ENCODE assay signal across 8 cellular contexts in the genomic region with DNA sequence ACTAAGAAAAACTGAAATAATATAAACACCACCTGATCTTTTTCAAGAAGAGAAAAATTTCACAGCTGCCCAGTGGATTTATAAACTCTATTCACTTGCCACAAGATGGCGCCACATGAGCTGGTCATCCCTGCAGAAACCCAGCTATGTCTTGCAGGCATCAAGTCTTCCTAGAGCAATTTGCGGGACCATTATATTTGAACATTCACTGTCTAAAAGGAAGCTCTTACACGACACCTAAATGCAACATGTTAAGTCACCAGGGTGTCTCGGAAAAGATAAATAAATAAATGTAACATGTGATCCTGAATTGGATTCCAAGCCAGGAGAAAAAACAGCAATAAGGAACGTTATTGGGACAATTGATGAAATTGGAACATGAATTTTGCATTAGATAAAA. TPM values are rescaled to one million over a fixed set of nuclear protein-coding genes. Genes with fewer than 3 reads are reported as not detected.
A peak's percentile ranks its signal among the peaks of the same experiment; 100 is the strongest.
DNase-seq lines count a peak whose midpoint lies in the region; ATAC-seq and TF ChIP-seq lines count a peak whose summit lies in the region.

No MANE protein-coding gene starts in this region.

- no peaks in the 10 kb centered on the region for H3K9me3 Mint-ChIP-seq in Caco-2 (ENCODE audit: unreplicated experiment)
- H3K9me3 Mint-ChIP-seq in neural progenitor cell = no peaks in the 10 kb centered on the region

- H3K27me3 Mint-ChIP-seq in Caco-2 (ENCODE audit: insufficient read depth, unreplicated experiment) = no peaks in the 10 kb centered on the region
- H3K27me3 Mint-ChIP-seq in neural progenitor cell (ENCODE audit: insufficient read depth, low read depth) = peaks cover 4% of the 10 kb centered on the region

- H3K9me2 ChIP-seq in PC-3 (replicated peaks; ENCODE audit: low read length) = no peaks in the 10 kb centered on the region

- H4K20me1 ChIP-seq in PC-3 (ENCODE audit: low read length) (no peaks in the 10 kb centered on the region), neural progenitor cell (ENCODE audit: low read depth) (no peaks in the 10 kb centered on the region)

- H3K27me3 ChIP-seq in Caco-2 (replicated peaks; ENCODE audit: control insufficient read depth, insufficient read depth, low read length) = no peaks in the 10 kb centered on the region
- H3K27me3 ChIP-seq in PC-3 (ENCODE audit: low read length) = no peaks in the 10 kb centered on the region
- H3K27me3 ChIP-seq in esophagus squamous epithelium = no peaks in the 10 kb centered on the region
- H3K27me3 ChIP-seq in neural progenitor cell = no peaks in the 10 kb centered on the region
- H3K27me3 ChIP-seq in stomach = no peaks in the 10 kb centered on the region

- H3K27ac Mint-ChIP-seq in Caco-2 (ENCODE audit: unreplicated experiment) (no peak overlapping the region), neural progenitor cell (no peak overlapping the region)

- H3K4me3 ChIP-seq in Caco-2 (ENCODE audit: low read depth, low read length) (no peak overlapping the region), PC-3 (ENCODE audit: low read length) (no peak overlapping the region), esophagus squamous epithelium (no peak overlapping the region), neural progenitor cell (no peak overlapping the region), stomach (no peak overlapping the region)
- no peak overlapping the region for H3K4me3 ChIP-seq in Jurkat, Clone E6-1 (ENCODE audit: low read length)

- TF ChIP-seq CTCF in Caco-2 (IDR thresholded peaks at IDR 0.05; ENCODE audit: insufficient read depth in 1 of 2, low read depth in 1 of 2, low read length in 1 of 2, severe bottlenecking in 1 of 2, unreplicated experiment in 1 of 2) (peak; percentile 79 to 81), PC-3 (conservative IDR thresholded peaks at IDR 0.05; ENCODE audit: low read depth, low read length) (peak; percentile 74), esophagus squamous epithelium (IDR thresholded peaks at IDR 0.05) (peak; percentile 55 to 74 (median 70)), neural progenitor cell (IDR thresholded peaks at IDR 0.05) (peak; percentile 88), stomach (IDR thresholded peaks at IDR 0.05) (peak in 5 of 7 experiments; percentile 40 to 64 (median 55))

- intact Hi-C loops in Caco-2 (cut with micrococcal nuclease; ENCODE audit: unreplicated experiment) (loop anchor here (1.0 to 10.0 kb wide), 3 partner anchors 139 to 297 kb away; a partner anchor contains a TSS), PC-3 (cut with micrococcal nuclease) (no loop called here), esophagus squamous epithelium (cut with DNase I) (no loop called here), stomach (cut with DNase I; ENCODE audit: low total_unique reads) (no loop called here)

- H3K4me1 Mint-ChIP-seq in Caco-2 (ENCODE audit: low read depth, unreplicated experiment) = no peaks in the 10 kb centered on the region
- peaks cover 3% of the 10 kb centered on the region for H3K4me1 Mint-ChIP-seq in neural progenitor cell

- ATAC-seq in PC-3 (peak; percentile 71), HG03045 (IDR thresholded peaks at IDR 0.05; ENCODE audit: unreplicated experiment) (no peak)

- H3K9me3 ChIP-seq in Caco-2 (no peaks in the 10 kb centered on the region), PC-3 (ENCODE audit: low read length) (no peaks in the 10 kb centered on the region), esophagus squamous epithelium (no peaks in the 10 kb centered on the region), neural progenitor cell (ENCODE audit: low read depth) (no peaks in the 10 kb centered on the region), stomach (no peaks in the 10 kb centered on the region)

- H3K9ac ChIP-seq in PC-3 (ENCODE audit: low read length) (no peak overlapping the region), neural progenitor cell (no peak overlapping the region)

- H3K27ac ChIP-seq in PC-3 (ENCODE audit: low read length) = no peak overlapping the region
- H3K27ac ChIP-seq in esophagus squamous epithelium = peak overlapping the region in 1 of 4 donors; percentile 46
- no peak overlapping the region for H3K27ac ChIP-seq in neural progenitor cell
- H3K27ac ChIP-seq in stomach = no peak overlapping the region

- H3K4me3 Mint-ChIP-seq in Caco-2 (ENCODE audit: unreplicated experiment) = no peak overlapping the region
- no peak overlapping the region for H3K4me3 Mint-ChIP-seq in neural progenitor cell

- no peak for TF ChIP-seq EP300 in stomach (IDR thresholded peaks at IDR 0.05)

- POLR2A ChIA-PET in Caco-2 (lab: Charles Lee) (interaction anchor here (0.6 to 1.3 kb wide), 4 partner anchors 116 to 159 kb away, joined by 3 to 11 read pairs (median 3); a partner anchor contains a TSS), PC-3 (lab: Charles Lee; ENCODE audit: unreplicated experiment) (interaction anchor here (0.6 kb wide), 1 partner anchor 380 kb away, joined by 3 read pairs; no protein-coding TSS in a partner anchor)

- H3K36me3 Mint-ChIP-seq in Caco-2 (ENCODE audit: insufficient read depth, unreplicated experiment) = no peaks in the 10 kb centered on the region
- H3K36me3 Mint-ChIP-seq in neural progenitor cell = no peaks in the 10 kb centered on the region

- 3 to 7% methylated on average over 5 of the region's 5 CpGs for WGBS in esophagus squamous epithelium, 2 donors
- WGBS in stomach, 5 donors = 3 to 7% (median 5%) methylated on average over 5 of the region's 5 CpGs

- no peak overlapping the region for H2AFZ ChIP-seq in PC-3 (ENCODE audit: low read length)
- H2AFZ ChIP-seq in neural progenitor cell (replicated peaks) = no peak overlapping the region

- H3F3A ChIP-seq in PC-3 (ENCODE audit: low read length, unreplicated experiment) (no peaks in the 10 kb centered on the region), neural progenitor cell (ENCODE audit: low read depth) (no peaks in the 10 kb centered on the region)

- CTCF ChIA-PET in Caco-2 (lab: Charles Lee) (interaction anchor here (0.5 to 1.5 kb wide), 31 partner anchors 9 to 1799 kb away, joined by 3 to 14 read pairs (median 5); a partner anchor contains a TSS), PC-3 (lab: Charles Lee) (interaction anchor here (0.7 to 1.1 kb wide), 5 partner anchors 17 to 216 kb away, joined by 3 to 5 read pairs (median 4); no protein-coding TSS in a partner anchor)

- H3K4me1 ChIP-seq in Caco-2 = no peaks in the 10 kb centered on the region
- no peaks in the 10 kb centered on the region for H3K4me1 ChIP-seq in PC-3 (ENCODE audit: insufficient read depth, low read length)
- H3K4me1 ChIP-seq in esophagus squamous epithelium = peaks cover 0 to 43% (median 13%) of the 10 kb centered on the region in 3 donors
- H3K4me1 ChIP-seq in neural progenitor cell = no peaks in the 10 kb centered on the region
- peaks cover 0 to 8% (median 0%) of the 10 kb centered on the region in 4 donors for H3K4me1 ChIP-seq in stomach

- DNase-seq in Caco-2 (peak; percentile 81 to 83), PC-3 (peak; percentile 71), activated T-cell treated with anti-CD3 and anti-CD28 coated beads for 4 hours (peak; percentile 62), esophagus squamous epithelium (lab: John Stamatoyannopoulos, UW) (peak; percentile 8), neural progenitor cell (ENCODE audit: low spot score) (peak; percentile 90), stomach (peak; percentile 70)
- peak; percentile 82 for DNase-seq in Jurkat, Clone E6-1 (ENCODE audit: low read depth, low spot score)

- H3K79me2 ChIP-seq in PC-3 (ENCODE audit: low read length) (no peaks in the 10 kb centered on the region), neural progenitor cell (ENCODE audit: low read depth) (no peaks in the 10 kb centered on the region)

- H3K36me3 ChIP-seq in Caco-2 (ENCODE audit: control insufficient read depth, insufficient read depth, low read length) = no peaks in the 10 kb centered on the region
- H3K36me3 ChIP-seq in PC-3 (ENCODE audit: low read depth, low read length) = no peaks in the 10 kb centered on the region
- no peaks in the 10 kb centered on the region for H3K36me3 ChIP-seq in esophagus squamous epithelium
- H3K36me3 ChIP-seq in neural progenitor cell = no peaks in the 10 kb centered on the region
- no peaks in the 10 kb centered on the region for H3K36me3 ChIP-seq in stomach

- H3K4me2 ChIP-seq in PC-3 (ENCODE audit: low read length) = no peak overlapping the region
- H3K4me2 ChIP-seq in neural progenitor cell = no peak overlapping the region

- TF ChIP-seq POLR2A in esophagus squamous epithelium (IDR thresholded peaks at IDR 0.05) (no peak), stomach (IDR thresholded peaks at IDR 0.05) (no peak)

- BruUV-seq in Caco-2 (replicated peaks; lab: Mats Ljungman, UMichigan) (no TSS peak), PC-3 (replicated peaks; lab: Mats Ljungman, UMichigan) (no TSS peak)

RNA-seq across cellular contexts. Expression of a gene that starts 20.3 kb away (rescaled TPM):
- total RNA-seq in Caco-2 (2022) (164 and 169 TPM in 2 replicates), PC-3 (2014; rRNA removed) (80.6 and 84.9 TPM in 2 replicates), esophagus squamous epithelium (10 to 100 TPM; 59.0 to 84.7 (median 69.0) TPM), neural progenitor cell (ENCODE audit: low replicate concordance) (85.1 and 139 TPM in 2 replicates), stomach (100 to 1,000 TPM in 3 of 5 donors, 10 to 100 TPM in 2; 71.8 to 227 (median 104) TPM)
- polyA plus RNA-seq in Jurkat, Clone E6-1 (2012; ENCODE audit: insufficient read depth, insufficient read length) = 102 TPM
- polyA plus RNA-seq in stomach = 10 to 100 TPM; 26.0 to 42.5 (median 37.6) TPM

RNA-seq across cellular contexts. Expression of a gene that starts 42.8 kb away (rescaled TPM):
- total RNA-seq in Caco-2 (2022) = 25.8 and 28.3 TPM in 2 replicates
- polyA plus RNA-seq in Jurkat, Clone E6-1 (2012; ENCODE audit: insufficient read depth, insufficient read length) = 43.0 TPM
- total RNA-seq in PC-3 (2014; rRNA removed) = 13.9 and 18.2 TPM in 2 replicates
- 10 to 100 TPM in 2 of 4 donors, 1 to 10 TPM in 2; 10.0 to 14.1 (median 11.7) TPM for total RNA-seq in esophagus squamous epithelium
- 10.6 and 13.1 TPM in 2 replicates for total RNA-seq in neural progenitor cell (ENCODE audit: low replicate concordance)
- 10 to 100 TPM in 1 of 5 donors, 1 to 10 TPM in 3, under 1 TPM in 1; 0.58 to 59.7 (median 4.5) TPM for total RNA-seq in stomach
- polyA plus RNA-seq in stomach = 10 to 100 TPM in 2 of 3 donors, 1 to 10 TPM in 1; 9.6 to 14.8 (median 14.4) TPM

RNA-seq across cellular contexts. Expression of a gene that starts 43.1 kb away (rescaled TPM):
- total RNA-seq in Caco-2 (2022) (100 and 114 TPM in 2 replicates), PC-3 (2014; rRNA removed) (95.4 and 96.1 TPM in 2 replicates), esophagus squamous epithelium (100 to 1,000 TPM in 3 of 4 donors, 10 to 100 TPM in 1; 56.8 to 163 (median 128) TPM), neural progenitor cell (ENCODE audit: low replicate concordance) (116 and 289 TPM in 2 replicates), stomach (100 to 1,000 TPM in 4 of 5 donors, 10 to 100 TPM in 1; 95.6 to 273 (median 257) TPM)
- polyA plus RNA-seq in Jurkat, Clone E6-1 (2012; ENCODE audit: insufficient read depth, insufficient read length) = 95.9 TPM
- 10 to 100 TPM; 58.8 to 85.2 (median 74.9) TPM for polyA plus RNA-seq in stomach

Comparison
In these comparisons a context has a peak if more than half of its experiments do, and no peak if none do; other contexts are left out.
1. DNase-seq: peak in every context shown above with its lines; median percentile 90 in neural progenitor cell; 82 in Caco-2; 82 in Jurkat, Clone E6-1; 71 in PC-3; 70 in stomach; 62 in activated T-cell treated with anti-CD3 and anti-CD28 coated beads for 4 hours; 8 in esophagus squamous epithelium.